Comparison of ENCODE assay signal across 9 cellular contexts in genomic region chr18:54608008-54608642, GRCh38. TPM values are rescaled to one million over a fixed set of nuclear protein-coding genes. Genes with fewer than 3 reads are reported as not detected.
DNase-seq lines count a peak whose midpoint lies in the region; ATAC-seq and TF ChIP-seq lines count a peak whose summit lies in the region.
"Had no signal": no experiment of that assay in that cellular context is flagged by ENCODE, and none has a peak within 500 bp of the region (broad histone marks: within the 10 kb centered on the region; RNA-seq: fewer than 3 reads in every experiment).

No MANE protein-coding gene starts in this region.

- H3K9me2 ChIP-seq in Karpas-422 (replicated peaks; ENCODE audit: insufficient read depth, low read length), result no peaks in the 10 kb centered on the region

- H3K4me3 Mint-ChIP-seq in activated naive CD8-positive, alpha-beta T cell treated with anti-CD3 and anti-CD28 coated beads for 36 hours, result no peak overlapping the region
- H3K4me3 Mint-ChIP-seq: activated T-helper 17 cell treated with anti-CD3 and anti-CD28 coated beads, Interleukin-2, amount 50 U/mL, for 72 hours had no signal

- no peaks in the 10 kb centered on the region for H3K79me2 ChIP-seq in Karpas-422 (ENCODE audit: low read length)

- peak overlapping the region; percentile 36; the same call in 1 of the 2 replicates for H2AFZ ChIP-seq in Karpas-422 (ENCODE audit: low read length)

- DNase-seq in Karpas-422 (no peak), cardiac fibroblast (ENCODE audit: low read depth in 2 of 2) (peak; percentile 24 to 55), right lobe of liver (no peak), cardiac septum (ENCODE audit: low spot score) (no peak)
- DNase-seq in activated naive CD8-positive, alpha-beta T cell treated with anti-CD3 and anti-CD28 coated beads for 36 hours, result no peak

- H3K4me1 ChIP-seq in BLaER1 treated with 17β-estradiol and CSF1 and Interleukin-3, amounts not matched to agents 10 nM and 100 nM, result peaks cover 10 to 33% (median 20%) of the 10 kb centered on the region in 10 experiments; a peak in 19 of 20 replicates
- peaks cover 13% of the 10 kb centered on the region for H3K4me1 ChIP-seq in Karpas-422 (ENCODE audit: low read length)
- peaks cover 0 to 4% (median 1%) of the 10 kb centered on the region in 4 donors for H3K4me1 ChIP-seq in right lobe of liver

- peak; percentile 14 for TF ChIP-seq POLR2A in right lobe of liver (IDR thresholded peaks at IDR 0.05)

- H4K20me1 ChIP-seq in BLaER1 treated with 17β-estradiol and CSF1 and Interleukin-3, amounts not matched to agents 10 nM and 100 nM, result no peaks in the 10 kb centered on the region; a peak in 1 of 22 replicates
- no peaks in the 10 kb centered on the region for H4K20me1 ChIP-seq in Karpas-422 (ENCODE audit: insufficient read depth, low read depth, low read length)

- H3K27me3 Mint-ChIP-seq in activated naive CD8-positive, alpha-beta T cell treated with anti-CD3 and anti-CD28 coated beads for 36 hours, result no peaks in the 10 kb centered on the region

- H3K9me3 Mint-ChIP-seq in activated naive CD8-positive, alpha-beta T cell treated with anti-CD3 and anti-CD28 coated beads for 36 hours, result no peaks in the 10 kb centered on the region
- H3K9me3 Mint-ChIP-seq: activated T-helper 17 cell treated with anti-CD3 and anti-CD28 coated beads, Interleukin-2, amount 50 U/mL, for 72 hours had no signal

- peak; percentile 7 to 41 (median 20) for ATAC-seq in right lobe of liver
- ATAC-seq in HG03457 (IDR thresholded peaks at IDR 0.05; ENCODE audit: unreplicated experiment), result no peak
- ATAC-seq in HG02981 (IDR thresholded peaks at IDR 0.05; ENCODE audit: unreplicated experiment), result no peak
- ATAC-seq: activated T-helper 17 cell treated with anti-CD3 and anti-CD28 coated beads, Interleukin-2, amount 50 U/mL, for 72 hours had no signal

- no peaks in the 10 kb centered on the region for H3K36me3 Mint-ChIP-seq in activated naive CD8-positive, alpha-beta T cell treated with anti-CD3 and anti-CD28 coated beads for 36 hours

- H3K27ac ChIP-seq in BLaER1 treated with 17β-estradiol and CSF1 and Interleukin-3, amounts not matched to agents 10 nM and 100 nM, result peak overlapping the region in 8 of 11 experiments; percentile 1 to 53 (median 22); a peak in 10 of 22 replicates
- H3K27ac ChIP-seq in Karpas-422 (ENCODE audit: low read length) (no peak overlapping the region), right lobe of liver (peak overlapping the region; percentile 57 to 96 (median 88))

- no peak overlapping the region for H3K4me3 ChIP-seq in BLaER1 treated with 17β-estradiol and CSF1 and Interleukin-3, amounts not matched to agents 10 nM and 100 nM
- H3K4me3 ChIP-seq in Karpas-422 (ENCODE audit: low read length) (peak overlapping the region; percentile 47), cardiac fibroblast (replicated peaks in 1 of 2; ENCODE audit: low read depth in 2 of 2, low read length in 2 of 2) (no peak overlapping the region), right lobe of liver (peak overlapping the region; percentile 12 to 54 (median 50))

- intact Hi-C loops in right lobe of liver (cut with DNase I), result no loop called here
- intact Hi-C loops in cardiac septum (cut with DNase I), result no loop called here

- no peaks in the 10 kb centered on the region for H3K9me3 ChIP-seq in BLaER1 treated with 17β-estradiol and CSF1 and Interleukin-3, amounts not matched to agents 10 nM and 100 nM (replicated peaks in 1 of 11)
- no peaks in the 10 kb centered on the region for H3K9me3 ChIP-seq in Karpas-422 (ENCODE audit: low read length)
- no peaks in the 10 kb centered on the region for H3K9me3 ChIP-seq in right lobe of liver

- no peak overlapping the region for H3K27ac Mint-ChIP-seq in activated naive CD8-positive, alpha-beta T cell treated with anti-CD3 and anti-CD28 coated beads for 36 hours
- H3K27ac Mint-ChIP-seq: activated T-helper 17 cell treated with anti-CD3 and anti-CD28 coated beads, Interleukin-2, amount 50 U/mL, for 72 hours had no signal

- no peaks in the 10 kb centered on the region for H3K36me3 ChIP-seq in BLaER1 treated with 17β-estradiol and CSF1 and Interleukin-3, amounts not matched to agents 10 nM and 100 nM
- H3K36me3 ChIP-seq in Karpas-422 (ENCODE audit: insufficient read depth, low read length) (no peaks in the 10 kb centered on the region), right lobe of liver (no peaks in the 10 kb centered on the region)

- H3K9ac ChIP-seq in BLaER1 treated with 17β-estradiol and CSF1 and Interleukin-3, amounts not matched to agents 10 nM and 100 nM, result no peak overlapping the region
- no peak overlapping the region for H3K9ac ChIP-seq in Karpas-422 (ENCODE audit: low read length)

- TF ChIP-seq CTCF in cardiac fibroblast (IDR thresholded peaks at IDR 0.05; ENCODE audit: low read depth, low read length) (no peak), right lobe of liver (IDR thresholded peaks at IDR 0.05) (no peak)

- H3K4me2 ChIP-seq in BLaER1 treated with 17β-estradiol and CSF1 and Interleukin-3, amounts not matched to agents 10 nM and 100 nM, result peak overlapping the region; percentile 26 to 62 (median 42); a peak in 21 of 22 replicates
- peak overlapping the region; percentile 64 for H3K4me2 ChIP-seq in Karpas-422 (ENCODE audit: low read depth, low read length, poor library complexity, severe bottlenecking)

- WGBS in right lobe of liver (ENCODE audit: insufficient coverage, low coverage, low lambda C conversion rate, missing lambda C conversion rate), result 25% methylated on average over 3 of the region's 3 CpGs

- peaks cover 3% of the 10 kb centered on the region for H3K4me1 Mint-ChIP-seq in activated naive CD8-positive, alpha-beta T cell treated with anti-CD3 and anti-CD28 coated beads for 36 hours
- H3K4me1 Mint-ChIP-seq: activated T-helper 17 cell treated with anti-CD3 and anti-CD28 coated beads, Interleukin-2, amount 50 U/mL, for 72 hours had no signal

- H3K27me3 ChIP-seq in BLaER1 treated with 17β-estradiol and CSF1 and Interleukin-3, amounts not matched to agents 10 nM and 100 nM, result no peaks in the 10 kb centered on the region
- no peaks in the 10 kb centered on the region for H3K27me3 ChIP-seq in Karpas-422 (ENCODE audit: low read length)
- no peaks in the 10 kb centered on the region for H3K27me3 ChIP-seq in right lobe of liver

RNA-seq across cellular contexts. Expression of gene DYNAP, which starts 17.1 kb away (rescaled TPM):
- not detected in 2 replicates for total RNA-seq in Karpas-422 (2014; rRNA removed; shearing (Covaris generic); ENCODE audit: low replicate concordance)
- total RNA-seq in right lobe of liver (not detected), cardiac septum (not detected)
- total RNA-seq in activated naive CD8-positive, alpha-beta T cell treated with anti-CD3 and anti-CD28 coated beads for 36 hours, result not detected
- total RNA-seq: activated T-helper 17 cell treated with anti-CD3 and anti-CD28 coated beads, Interleukin-2, amount 50 U/mL, for 72 hours had no signal

Comparison
In these comparisons a context has a peak if more than half of its experiments do, and no peak if none do; other contexts are left out.
1. H3K4me3 ChIP-seq: peak in Karpas-422 (single experiment) and right lobe of liver (3 of 3); none in BLaER1 treated with 17β-estradiol and CSF1 and Interleukin-3, amounts not matched to agents 10 nM and 100 nM (0 of 10) and cardiac fibroblast (0 of 2).
2. DNase-seq: peak in cardiac fibroblast (2 of 2); none in Karpas-422 (single experiment), right lobe of liver (0 of 3), cardiac septum (single experiment) and activated naive CD8-positive, alpha-beta T cell treated with anti-CD3 and anti-CD28 coated beads for 36 hours (single experiment).
3. ATAC-seq: peak in right lobe of liver (4 of 4); none in HG03457 (single experiment) and HG02981 (single experiment).